In the genomic region with DNA sequence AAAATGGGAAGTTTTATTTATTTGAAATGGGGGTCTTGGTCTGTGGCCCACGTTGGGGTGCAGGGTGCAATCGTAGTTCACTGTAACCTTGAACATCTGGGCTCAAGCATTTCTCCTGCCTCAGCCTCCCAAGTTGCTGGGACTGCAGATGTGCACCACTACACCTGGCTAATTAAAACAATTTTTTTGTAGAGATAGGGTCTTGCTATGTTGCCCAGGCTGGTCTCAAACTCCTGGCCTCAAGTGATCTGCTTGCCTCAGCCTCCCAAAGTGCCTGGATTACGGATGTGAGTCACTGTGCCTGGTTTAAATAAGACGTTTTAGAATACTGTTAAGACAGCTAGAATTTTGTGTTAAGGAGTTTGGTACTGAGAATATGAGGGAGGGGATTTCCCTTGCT, we compare ENCODE assay signal across 20 cellular contexts.
"Had no signal": no experiment of that assay in that cellular context is flagged by ENCODE, and none has a peak within 500 bp of the region (broad histone marks: within the 10 kb centered on the region; RNA-seq: fewer than 3 reads in every experiment).

No MANE protein-coding gene starts in this region.

- H3K36me3 ChIP-seq: ovary had no signal

- H3K27ac ChIP-seq: heart left ventricle, neural progenitor cell, ovary, right atrium auricular region, sigmoid colon, skin epidermis had no signal

- H3K4me1 ChIP-seq: neural progenitor cell, right atrium auricular region had no signal

- H3K27me3 ChIP-seq: heart left ventricle, neural progenitor cell, ovary, right atrium auricular region, sigmoid colon had no signal

- DNase-seq: effector CD4-positive, alpha-beta T cell; foreskin melanocyte; heart left ventricle; hippocampal formation; left colon; left ventricle myocardium superior; mesenchymal stem cell; midbrain; nucleus accumbens; ovary; sigmoid colon; stimulated activated CD4-positive, alpha-beta T cell treated with anti-CD3 and anti-CD28 coated beads, Interleukin-2, amount 100 ng/mL, for 24 hours; stimulated activated CD4-positive, alpha-beta T cell treated with anti-CD3 and anti-CD28 coated beads, Interleukin-4, amount 100 ng/mL, for 4 hours; stimulated activated naive CD4-positive, alpha-beta T cell; trophoblast cell had no signal

- H3K9me3 ChIP-seq: heart left ventricle, ovary, right atrium auricular region, sigmoid colon had no signal

- H3K4me1 Mint-ChIP-seq: neural progenitor cell had no signal

- H3K9me3 Mint-ChIP-seq: natural killer cell treated with Interleukin-12 subunit alpha and Interleukin-12 subunit beta and Interleukin-15 and Interleukin-18, amount 100 ng/mL, for 72 hours; neural progenitor cell had no signal

- H3K27ac Mint-ChIP-seq: neural progenitor cell had no signal

- H3K4me3 ChIP-seq: heart left ventricle, lung, neural progenitor cell, ovary, right atrium auricular region, sigmoid colon, skin epidermis had no signal

- ATAC-seq: heart left ventricle; left colon; left ventricle myocardium superior; natural killer cell treated with Interleukin-12 subunit alpha and Interleukin-12 subunit beta and Interleukin-15 and Interleukin-18, amount 100 ng/mL, for 72 hours had no signal

- H3K4me3 Mint-ChIP-seq: natural killer cell treated with Interleukin-12 subunit alpha and Interleukin-12 subunit beta and Interleukin-15 and Interleukin-18, amount 100 ng/mL, for 72 hours; neural progenitor cell had no signal

- H3K27me3 Mint-ChIP-seq: natural killer cell treated with Interleukin-12 subunit alpha and Interleukin-12 subunit beta and Interleukin-15 and Interleukin-18, amount 100 ng/mL, for 72 hours had no signal
